17 cellular contexts compared by ENCODE assay signal in the genomic region with DNA sequence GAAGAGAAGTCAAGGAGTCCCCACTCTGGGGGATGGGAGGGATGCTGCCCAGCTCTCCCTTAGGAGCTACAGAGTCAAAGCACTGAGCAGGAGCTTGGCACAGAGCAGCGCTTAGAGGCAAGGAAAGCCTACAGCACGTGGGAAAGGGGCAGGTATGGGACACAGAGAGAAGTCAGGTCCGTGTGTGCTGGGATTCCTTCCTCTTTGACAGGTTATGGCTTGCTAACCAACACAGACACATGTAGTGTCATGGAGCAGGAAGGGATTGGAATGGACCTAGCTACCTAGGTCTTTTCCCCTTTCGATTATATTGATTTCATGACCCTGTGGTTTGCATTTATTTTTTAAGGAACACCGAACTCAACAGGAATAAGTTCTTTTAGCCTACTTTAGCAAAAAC.
DNase-seq lines count a peak whose midpoint lies in the region; ATAC-seq, FAIRE-seq and TF ChIP-seq lines count a peak whose summit lies in the region.
"Had no signal": no experiment of that assay in that cellular context is flagged by ENCODE, and none has a peak within 500 bp of the region (broad histone marks: within the 10 kb centered on the region; RNA-seq: fewer than 3 reads in every experiment).

No MANE protein-coding gene starts in this region.

- no peaks in the 10 kb centered on the region for H3K79me2 ChIP-seq in keratinocyte (ENCODE audit: control insufficient read depth, insufficient read depth, low read length)

- no peaks in the 10 kb centered on the region for H4K20me1 ChIP-seq in keratinocyte (ENCODE audit: control insufficient read depth, extremely low read depth, insufficient read depth, low read length)

- dilution Hi-C loops in keratinocyte (cut with MboI; ENCODE audit: extremely low pct_ligation_motif_present, low sequenced_read_pairs): no loop called here

- H3K27me3 ChIP-seq in keratinocyte (ENCODE audit: control insufficient read depth, extremely low read depth, insufficient read depth, low read length) (no peaks in the 10 kb centered on the region), skeletal muscle satellite cell (ENCODE audit: control insufficient read depth, insufficient read depth, low read length) (no peaks in the 10 kb centered on the region), SJCRH30 (no peaks in the 10 kb centered on the region)

- no peak overlapping the region for H3K4me3 Mint-ChIP-seq in brain
- H3K4me3 Mint-ChIP-seq: CD14-positive monocyte had no signal

- H3K36me3 ChIP-seq in HEK293 (ENCODE audit: control insufficient read depth in 2 of 2, insufficient read depth in 1 of 2, low read length in 2 of 2) (no peaks in the 10 kb centered on the region), keratinocyte (ENCODE audit: control insufficient read depth in 2 of 2, extremely low read depth in 1 of 2, insufficient read depth in 2 of 2, low read length in 2 of 2) (no peaks in the 10 kb centered on the region), skeletal muscle satellite cell (ENCODE audit: insufficient read depth, low read length) (no peaks in the 10 kb centered on the region), SJCRH30 (no peaks in the 10 kb centered on the region; the same call in 1 of the 2 replicates)

- H3K4me1 Mint-ChIP-seq in brain: peaks cover 35% of the 10 kb centered on the region
- H3K4me1 Mint-ChIP-seq: CD14-positive monocyte had no signal

- peaks cover 4 to 31% (median 8%) of the 10 kb centered on the region in 5 experiments for H3K9me3 Mint-ChIP-seq in brain

- FAIRE-seq in keratinocyte (lab: Jason Lieb, UNC): peak; percentile 93
- FAIRE-seq: G401.6, K562 had no signal

- no peaks in the 10 kb centered on the region for H3K9me1 ChIP-seq in keratinocyte (ENCODE audit: control insufficient read depth, extremely low read depth, insufficient read depth, low read length)

- H3K4me2 ChIP-seq in keratinocyte (ENCODE audit: control insufficient read depth, extremely low read depth, insufficient read depth, low read depth, low read length) (peak overlapping the region; percentile 27), skeletal muscle satellite cell (ENCODE audit: low read length) (no peak overlapping the region)

- H3K9me3 ChIP-seq in HEK293 (ENCODE audit: control insufficient read depth, insufficient read depth, low read depth, low read length) (no peaks in the 10 kb centered on the region), keratinocyte (ENCODE audit: control insufficient read depth, low read depth, low read length) (no peaks in the 10 kb centered on the region), skeletal muscle satellite cell (replicated peaks; ENCODE audit: low read length) (no peaks in the 10 kb centered on the region), SJCRH30 (replicated peaks) (peaks cover 16% of the 10 kb centered on the region)

- H3K27me3 Mint-ChIP-seq in brain: no peaks in the 10 kb centered on the region

- H3K27ac Mint-ChIP-seq in brain: peak overlapping the region in 3 of 5 experiments; percentile 54 to 77 (median 58)
- H3K27ac Mint-ChIP-seq: CD14-positive monocyte had no signal

- no peak overlapping the region for H3K9ac ChIP-seq in keratinocyte (ENCODE audit: control insufficient read depth, extremely low read depth, insufficient read depth, low read length)
- H3K9ac ChIP-seq in skeletal muscle satellite cell (ENCODE audit: low read depth, low read length): peak overlapping the region; percentile 11

- H3K36me3 Mint-ChIP-seq in brain: no peaks in the 10 kb centered on the region
- H3K36me3 Mint-ChIP-seq: CD14-positive monocyte had no signal

- peaks cover 9% of the 10 kb centered on the region for H3K4me1 ChIP-seq in HEK293 (ENCODE audit: control insufficient read depth, insufficient read depth, low read length)
- peaks cover 17% of the 10 kb centered on the region for H3K4me1 ChIP-seq in keratinocyte (ENCODE audit: control insufficient read depth, extremely low read depth, insufficient read depth, low read length)
- H3K4me1 ChIP-seq in skeletal muscle satellite cell (ENCODE audit: control insufficient read depth, insufficient read depth, low read length): peaks cover 19% of the 10 kb centered on the region
- peaks cover 25% of the 10 kb centered on the region for H3K4me1 ChIP-seq in SJCRH30

- POLR2A ChIA-PET in HEK293 (lab: Yijun Ruan, JAX): no interaction called here

- ATAC-seq in GM18868 (IDR thresholded peaks at IDR 0.05; ENCODE audit: unreplicated experiment): no peak
- ATAC-seq in HG03520 (IDR thresholded peaks at IDR 0.05; ENCODE audit: unreplicated experiment): no peak
- ATAC-seq: K562 had no signal

- DNase-seq in keratinocyte (ENCODE audit: low read depth, low spot score): no peak
- DNase-seq in SJCRH30: no peak
- DNase-seq: ACHN, NCI-H1105 treated with DMSO at 0.1 percent for 48 hours, NCI-H1694, NCI-H510A treated with DMSO at 0.1 percent for 48 hours, NCI-H82, RPMI8226, SIG-M5 had no signal

- H3K4me3 ChIP-seq in HEK293 (ENCODE audit: low read depth, low read length) (no peak overlapping the region), keratinocyte (ENCODE audit: control insufficient read depth in 2 of 3, extremely low read depth in 1 of 3, insufficient read depth in 2 of 3, low read depth in 1 of 3, low read length in 3 of 3) (no peak overlapping the region), skeletal muscle satellite cell (ENCODE audit: low read length) (no peak overlapping the region), SJCRH30 (no peak overlapping the region)
- H3K4me3 ChIP-seq: K562 had no signal

- CTCF ChIA-PET in HEK293 (lab: Yijun Ruan, JAX): interaction anchor here (0.9 kb wide), 1 partner anchor 762 kb away, joined by 3 read pairs; no protein-coding TSS in a partner anchor

- H3K27ac ChIP-seq in HEK293 (ENCODE audit: extremely low read depth, low read depth, low read length) (no peak overlapping the region), keratinocyte (ENCODE audit: control insufficient read depth, insufficient read depth, low read length) (peak overlapping the region; percentile 11), SJCRH30 (no peak overlapping the region)

- H2AFZ ChIP-seq in keratinocyte (ENCODE audit: control insufficient read depth, low read length): peak overlapping the region; percentile 68

- TF ChIP-seq CTCF in HEK293 (tag by site-specific recombination; IDR thresholded peaks at IDR 0.05): no peak
- no peak for TF ChIP-seq CTCF in brain (conservative IDR thresholded peaks at IDR 0.05)
- TF ChIP-seq CTCF in keratinocyte (optimal IDR thresholded peaks at IDR 0.05 in 1 of 3, IDR thresholded peaks at IDR 0.05 in 1 of 3, conservative IDR thresholded peaks at IDR 0.05 in 1 of 3; ENCODE audit: extremely low read depth in 1 of 3, insufficient read depth in 2 of 3, low read length in 3 of 3): no peak

TF ChIP-seq in HEK293, 187 proteins besides CTCF, POLR2A, EP300 and RAD21:
- peak; percentile 71 for TF ChIP-seq ZNF600 (tag by site-specific recombination; IDR thresholded peaks at IDR 0.05)
- no peak for TF ChIP-seq ZNF274 (IDR thresholded peaks at IDR 0.05; ENCODE audit: low read length)
- no peak for TF ChIP-seq ZNF274 (tag by site-specific recombination; IDR thresholded peaks at IDR 0.05; ENCODE audit: borderline replicate concordance)
